Comparison of ENCODE assay signal across 19 cellular contexts in the genomic region with DNA sequence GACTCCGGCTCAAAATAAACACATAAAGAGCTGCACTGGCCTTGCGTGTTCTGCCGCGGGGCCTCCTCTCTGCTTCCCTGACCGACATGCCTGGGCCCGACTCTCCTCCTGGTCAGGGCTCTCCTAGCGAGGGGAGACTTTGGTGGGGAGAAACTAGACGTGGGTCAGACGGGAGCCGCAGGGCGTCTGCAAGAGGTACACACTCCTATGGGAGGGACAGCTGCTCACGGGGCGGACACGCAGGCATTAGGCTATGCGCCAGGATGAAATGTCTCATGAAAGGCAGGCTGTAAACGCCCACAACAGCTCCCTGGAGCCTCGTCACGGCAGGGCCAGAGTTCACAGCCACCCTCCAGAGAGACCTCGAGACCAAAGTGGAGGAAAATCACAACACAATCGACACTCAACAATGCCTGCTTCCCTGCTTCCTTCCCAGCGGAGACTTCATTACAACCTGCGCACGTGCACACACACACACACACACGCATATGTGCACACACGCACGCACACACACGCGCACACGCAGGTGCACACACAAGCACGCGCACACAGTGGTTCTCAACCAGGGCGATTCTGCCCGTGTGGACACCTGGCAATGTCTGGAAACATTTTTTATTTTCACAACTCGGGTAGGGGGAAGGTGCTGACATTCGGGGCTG. TPM values are rescaled to one million over a fixed set of nuclear protein-coding genes. Genes with fewer than 3 reads are reported as not detected.
DNase-seq lines count a peak whose midpoint lies in the region; FAIRE-seq and TF ChIP-seq lines count a peak whose summit lies in the region.
"Had no signal": no experiment of that assay in that cellular context is flagged by ENCODE, and none has a peak within 500 bp of the region (broad histone marks: within the 10 kb centered on the region; RNA-seq: fewer than 3 reads in every experiment).

No MANE protein-coding gene starts in this region.

- H4K91ac ChIP-seq in H9 (ENCODE audit: insufficient read length, low read depth, low read length): no peak overlapping the region

- H4K5ac ChIP-seq in H9 (ENCODE audit: insufficient read length, low read depth, low read length): no peak overlapping the region

- H2AK5ac ChIP-seq in H9 (ENCODE audit: insufficient read length, low read length): no peak overlapping the region

- H3K27ac ChIP-seq in BLaER1 treated with 17β-estradiol and CSF1 and Interleukin-3, amounts not matched to agents 10 nM and 100 nM: no peak overlapping the region
- no peak overlapping the region for H3K27ac ChIP-seq in H9 (ENCODE audit: insufficient read length, low read depth, low read length)
- H3K27ac ChIP-seq in tibial artery: no peak overlapping the region
- H3K27ac ChIP-seq in OCI-LY7 (ENCODE audit: low read depth, low read length, poor library complexity, severe bottlenecking): no peak overlapping the region
- H3K27ac ChIP-seq: cardiac muscle cell, neural progenitor cell, psoas muscle had no signal

- H3K79me2 ChIP-seq in H9 (ENCODE audit: insufficient read depth, low read length) (no peaks in the 10 kb centered on the region), OCI-LY7 (ENCODE audit: insufficient read depth, low read depth, low read length) (peaks cover 1% of the 10 kb centered on the region; the same call in 1 of the 2 replicates)

- POLR2A ChIA-PET in OCI-LY7 (lab: Charles Lee): no interaction called here

- no peak overlapping the region for H2BK20ac ChIP-seq in H9 (ENCODE audit: low read depth, low read length, poor library complexity, severe bottlenecking)

- no TSS peak for BruUV-seq in OCI-LY7 (replicated peaks; lab: Mats Ljungman, UMichigan)

- H3K27ac Mint-ChIP-seq in H9 (peak overlapping the region in 2 of 3 experiments; percentile 37 to 41; a peak in 2 of 7 replicates), nephron progenitor cell (peak overlapping the region; percentile 93)
- H3K27ac Mint-ChIP-seq: neural progenitor cell had no signal

- DNase-seq in H9 (no peak), bronchial epithelial cell (ENCODE audit: low read depth) (peak; percentile 10), nephron progenitor cell (no peak), tibial artery (no peak), OCI-LY7 (ENCODE audit: low spot score) (no peak)
- no peak for DNase-seq in activated CD4-positive, alpha-beta T cell treated with anti-CD3 and anti-CD28 coated beads, Interleukin-2, amount 50 U/mL, for 1 hour
- DNase-seq: activated CD4-positive, CD25-positive, alpha-beta regulatory T cell treated with anti-CD3 and anti-CD28 coated beads, Interleukin-2, amount 50 U/mL, for 72 hours; activated naive CD4-positive, alpha-beta T cell treated with Interleukin-2 at 50 U/mL for 16 hours; activated T-cell treated with anti-CD3 and anti-CD28 coated beads, Interleukin-2, amount 50 U/mL, for 4 hours; amniotic stem cell; dermis blood vessel endothelial cell; midbrain; NCI-H1105; NCI-H2029 treated with DMSO at 0.1 percent for 48 hours had no signal

- H3K23ac ChIP-seq in H9 (ENCODE audit: insufficient read length, low read depth, low read length): no peak overlapping the region

- peaks cover 10 to 77% (median 64%) of the 10 kb centered on the region in 10 experiments for H3K4me1 ChIP-seq in BLaER1 treated with 17β-estradiol and CSF1 and Interleukin-3, amounts not matched to agents 10 nM and 100 nM
- no peaks in the 10 kb centered on the region for H3K4me1 ChIP-seq in H9 (ENCODE audit: insufficient read depth, low read length)
- peaks cover 0 to 10% (median 7%) of the 10 kb centered on the region in 4 donors for H3K4me1 ChIP-seq in tibial artery
- H3K4me1 ChIP-seq in OCI-LY7 (ENCODE audit: insufficient read depth, low read length, poor library complexity, severe bottlenecking): no peaks in the 10 kb centered on the region
- H3K4me1 ChIP-seq: neural progenitor cell had no signal

- no peaks in the 10 kb centered on the region for H3K79me1 ChIP-seq in H9 (ENCODE audit: insufficient read depth, low read depth, low read length, poor library complexity, severe bottlenecking)

- peaks cover 1 to 2% of the 10 kb centered on the region in 2 experiments for H3K4me1 Mint-ChIP-seq in H9
- peaks cover 19% of the 10 kb centered on the region for H3K4me1 Mint-ChIP-seq in nephron progenitor cell

- H3K4me3 Mint-ChIP-seq in H9 (no peak overlapping the region; a peak in 1 of 5 replicates), nephron progenitor cell (peak overlapping the region; percentile 61)
- H3K4me3 Mint-ChIP-seq: activated T-cell treated with anti-CD3 and anti-CD28 coated beads, Interleukin-2, amount 50 U/mL, for 4 hours; neural progenitor cell had no signal

- CTCF ChIA-PET in OCI-LY7 (lab: Charles Lee; ENCODE audit: unreplicated experiment): no interaction called here

- no peak for TF ChIP-seq CTCF in H9 (conservative IDR thresholded peaks at IDR 0.05)
- TF ChIP-seq CTCF in bronchial epithelial cell (IDR thresholded peaks at IDR 0.05; ENCODE audit: insufficient read depth, low read length, severe bottlenecking): no peak
- no peak for TF ChIP-seq CTCF in nephron progenitor cell (IDR thresholded peaks at IDR 0.05)
- no peak for TF ChIP-seq CTCF in tibial artery (IDR thresholded peaks at IDR 0.05)
- no peak for TF ChIP-seq CTCF in OCI-LY7 (conservative IDR thresholded peaks at IDR 0.05; ENCODE audit: low read length)

- H2AFZ ChIP-seq in H9 (ENCODE audit: low read length) (no peak overlapping the region), OCI-LY7 (ENCODE audit: low read length) (no peak overlapping the region)
- H2AFZ ChIP-seq: neural progenitor cell had no signal

- H4K8ac ChIP-seq in H9 (replicated peaks; ENCODE audit: insufficient read length, low read depth, low read length): no peak overlapping the region

- H3K23me2 ChIP-seq in H9 (ENCODE audit: insufficient read length, low read depth, low read length, poor library complexity, severe bottlenecking): no peaks in the 10 kb centered on the region

- peaks cover 5 to 95% (median 62%) of the 10 kb centered on the region in 11 experiments; a peak in 20 of 22 replicates for H4K20me1 ChIP-seq in BLaER1 treated with 17β-estradiol and CSF1 and Interleukin-3, amounts not matched to agents 10 nM and 100 nM
- H4K20me1 ChIP-seq in H9 (ENCODE audit: control insufficient read depth, insufficient read depth, insufficient read length) (no peaks in the 10 kb centered on the region), OCI-LY7 (ENCODE audit: insufficient read depth, low read length) (no peaks in the 10 kb centered on the region)

- intact Hi-C loops in tibial artery (cut with DNase I; ENCODE audit: low total_unique reads): no loop called here
- intact Hi-C loops in OCI-LY7 (cut with micrococcal nuclease; ENCODE audit: unreplicated experiment): no loop called here

- H3K4me2 ChIP-seq in BLaER1 treated with 17β-estradiol and CSF1 and Interleukin-3, amounts not matched to agents 10 nM and 100 nM: peak overlapping the region in 10 of 11 experiments; percentile 2 to 85 (median 74); a peak in 19 of 22 replicates
- H3K4me2 ChIP-seq in H9 (ENCODE audit: insufficient read depth, insufficient read length, low read length) (no peak overlapping the region), OCI-LY7 (ENCODE audit: low read length) (no peak overlapping the region)
- H3K4me2 ChIP-seq: neural progenitor cell had no signal

- no peak overlapping the region for H2BK5ac ChIP-seq in H9 (ENCODE audit: insufficient read length, low read length)

- no peak overlapping the region for H3K18ac ChIP-seq in H9 (ENCODE audit: insufficient read length, low read depth, low read length)

- no peaks in the 10 kb centered on the region; a peak in 1 of 5 replicates for H3K9me3 Mint-ChIP-seq in H9
- H3K9me3 Mint-ChIP-seq in nephron progenitor cell: no peaks in the 10 kb centered on the region
- H3K9me3 Mint-ChIP-seq: activated T-cell treated with anti-CD3 and anti-CD28 coated beads, Interleukin-2, amount 50 U/mL, for 4 hours; neural progenitor cell had no signal

- H2BK15ac ChIP-seq in H9 (ENCODE audit: low read depth, low read length): no peak overlapping the region

- no CpG with 5 or more reads among the region's 35 CpGs for WGBS in H9 (ENCODE audit: extremely low coverage, insufficient read length, low lambda C conversion rate)

- no peak overlapping the region for H3K4me3 ChIP-seq in BLaER1 treated with 17β-estradiol and CSF1 and Interleukin-3, amounts not matched to agents 10 nM and 100 nM
- H3K4me3 ChIP-seq in bronchial epithelial cell (ENCODE audit: low read depth, low read length) (no peak overlapping the region), tibial artery (no peak overlapping the region), OCI-LY7 (ENCODE audit: low read depth, low read length, poor library complexity, severe bottlenecking) (no peak overlapping the region)
- H3K4me3 ChIP-seq: cardiac muscle cell, neural progenitor cell, psoas muscle had no signal

- H3K9ac ChIP-seq in BLaER1 treated with 17β-estradiol and CSF1 and Interleukin-3, amounts not matched to agents 10 nM and 100 nM: peak overlapping the region in 4 of 11 experiments; percentile 5 to 44 (median 30); a peak in 4 of 22 replicates
- H3K9ac ChIP-seq in H9 (ENCODE audit: extremely low read depth, insufficient read length, low read length): no peak overlapping the region
- H3K9ac ChIP-seq: neural progenitor cell had no signal

- no peaks in the 10 kb centered on the region for H3K27me3 ChIP-seq in BLaER1 treated with 17β-estradiol and CSF1 and Interleukin-3, amounts not matched to agents 10 nM and 100 nM
- no peaks in the 10 kb centered on the region for H3K27me3 ChIP-seq in H9 (ENCODE audit: insufficient read depth, low read length)
- H3K27me3 ChIP-seq in bronchial epithelial cell (ENCODE audit: control insufficient read depth, insufficient read depth, low read length): no peaks in the 10 kb centered on the region
- H3K27me3 ChIP-seq in tibial artery: peaks cover 0 to 8% of the 10 kb centered on the region in 2 donors
- H3K27me3 ChIP-seq: cardiac muscle cell, neural progenitor cell had no signal

- H3K14ac ChIP-seq in H9 (ENCODE audit: insufficient read depth, low read length): no peak overlapping the region

- H3K56ac ChIP-seq in H9 (ENCODE audit: insufficient read length, low read depth, low read length): no peak overlapping the region

- H3K9me2 ChIP-seq in OCI-LY7 (ENCODE audit: insufficient read depth, low read length): no peaks in the 10 kb centered on the region

- no peak overlapping the region for H3K4ac ChIP-seq in H9 (ENCODE audit: low read depth, low read length)

- no peak overlapping the region for H2BK12ac ChIP-seq in H9 (ENCODE audit: insufficient read length, low read depth, low read length)

- H3K36me3 Mint-ChIP-seq in H9 (ENCODE audit: insufficient read depth in 1 of 3, low read depth in 3 of 3) (peaks cover 33 to 45% (median 40%) of the 10 kb centered on the region in 3 experiments), nephron progenitor cell (ENCODE audit: low read depth) (peaks cover 39% of the 10 kb centered on the region)

- H2BK120ac ChIP-seq in H9 (ENCODE audit: low read depth, low read length, poor library complexity, severe bottlenecking): no peak overlapping the region

- H3K27me3 Mint-ChIP-seq in H9 (ENCODE audit: low read depth) (no peaks in the 10 kb centered on the region; the same call in 1 of the 2 replicates), nephron progenitor cell (ENCODE audit: low read depth, poor library complexity) (peaks cover 6% of the 10 kb centered on the region)

- peaks cover 40 to 75% (median 59%) of the 10 kb centered on the region in 11 experiments for H3K36me3 ChIP-seq in BLaER1 treated with 17β-estradiol and CSF1 and Interleukin-3, amounts not matched to agents 10 nM and 100 nM
- H3K36me3 ChIP-seq in bronchial epithelial cell (ENCODE audit: control insufficient read depth, insufficient read depth, low read length) (peaks cover 12% of the 10 kb centered on the region), tibial artery (peaks cover 13 to 58% (median 32%) of the 10 kb centered on the region in 3 donors), OCI-LY7 (ENCODE audit: insufficient read depth, low read length) (peaks cover 34% of the 10 kb centered on the region)
- H3K36me3 ChIP-seq: neural progenitor cell had no signal

- FAIRE-seq in bronchial epithelial cell (lab: Jason Lieb, UNC): peak; percentile 85

- H3K9me3 ChIP-seq in BLaER1 treated with 17β-estradiol and CSF1 and Interleukin-3, amounts not matched to agents 10 nM and 100 nM (replicated peaks in 1 of 11): peaks cover 0 to 14% (median 10%) of the 10 kb centered on the region in 11 experiments; a peak in 16 of 22 replicates
- no peaks in the 10 kb centered on the region for H3K9me3 ChIP-seq in H9 (ENCODE audit: control insufficient read depth, low read depth, low read length)
- H3K9me3 ChIP-seq in tibial artery: no peaks in the 10 kb centered on the region
- no peaks in the 10 kb centered on the region for H3K9me3 ChIP-seq in OCI-LY7 (ENCODE audit: low read length)
- H3K9me3 ChIP-seq: psoas muscle had no signal

- no peak overlapping the region for H3T11ph ChIP-seq in H9 (ENCODE audit: low read length)

RNA-seq across cellular contexts. Expression of a gene that starts 5.8 kb away (rescaled TPM):
- total RNA-seq in H9 (2021) (32.4 and 33.8 TPM in 2 replicates), bronchial epithelial cell (24.0 and 38.9 TPM in 2 replicates), OCI-LY7 (2022) (38.6 and 46.8 TPM in 2 replicates)
- 33.3 and 45.6 TPM in 2 replicates for total RNA-seq in OCI-LY7 (2014; rRNA removed; shearing (Covaris generic))

RNA-seq across cellular contexts. Expression of a gene that starts 12.9 kb away (rescaled TPM):
- total RNA-seq in H9 (2021): 7.8 and 9.7 TPM in 2 replicates
- under 0.01 TPM in 2 replicates for total RNA-seq in bronchial epithelial cell
- 0.10 TPM in 1 of 2 replicates, not detected in the other for total RNA-seq in OCI-LY7 (2014; rRNA removed; shearing (Covaris generic))
- 0.52 TPM in 1 of 2 replicates, not detected in the other for total RNA-seq in OCI-LY7 (2022)

RNA-seq across cellular contexts. Expression of a gene that starts 31.6 kb away (rescaled TPM):
- total RNA-seq in H9 (2021) (7.4 and 7.7 TPM in 2 replicates), bronchial epithelial cell (under 0.01 TPM in 2 replicates), OCI-LY7 (2022) (13.9 and 15.6 TPM in 2 replicates)
- 14.2 and 15.3 TPM in 2 replicates for total RNA-seq in OCI-LY7 (2014; rRNA removed; shearing (Covaris generic))
- total RNA-seq: LHCN-M2 had no signal

RNA-seq across cellular contexts. Expression of a gene that starts 49.0 kb away (rescaled TPM):
- total RNA-seq in H9 (2021) (102 TPM in 2 replicates), bronchial epithelial cell (19.7 and 26.5 TPM in 2 replicates), OCI-LY7 (2022) (68.2 and 70.9 TPM in 2 replicates)
- total RNA-seq in OCI-LY7 (2014; rRNA removed; shearing (Covaris generic)): 67.5 and 82.4 TPM in 2 replicates

RNA-seq across cellular contexts. Expression of a gene that starts 51.2 kb away (rescaled TPM):
- total RNA-seq in H9 (2021) (150 and 153 TPM in 2 replicates), bronchial epithelial cell (55.6 and 86.4 TPM in 2 replicates), OCI-LY7 (2022) (140 and 170 TPM in 2 replicates)
- 191 and 217 TPM in 2 replicates for total RNA-seq in OCI-LY7 (2014; rRNA removed; shearing (Covaris generic))

Comparison
In these comparisons a context has a peak if more than half of its experiments do, and no peak if none do; other contexts are left out.
1. H3K4me2 ChIP-seq: peak in BLaER1 treated with 17β-estradiol and CSF1 and Interleukin-3, amounts not matched to agents 10 nM and 100 nM (10 of 11); none in H9 (single experiment) and OCI-LY7 (single experiment).